Comparison of ENCODE assay signal across 15 cellular contexts in genomic region chr9:91150273-91151013, GRCh38.
DNase-seq lines count a peak whose midpoint lies in the region; ATAC-seq, FAIRE-seq and TF ChIP-seq lines count a peak whose summit lies in the region.
"Had no signal": no experiment of that assay in that cellular context is flagged by ENCODE, and none has a peak within 500 bp of the region (broad histone marks: within the 10 kb centered on the region; RNA-seq: fewer than 3 reads in every experiment).

No MANE protein-coding gene starts in this region.

- H3K9ac ChIP-seq in Loucy (ENCODE audit: low read depth, low read length, poor library complexity, severe bottlenecking) (peak overlapping the region; percentile 70), K562 (ENCODE audit: insufficient read depth in 1 of 2, low read depth in 2 of 2, low read length in 2 of 2) (no peak overlapping the region)

- H3K4me1 ChIP-seq in Loucy (ENCODE audit: insufficient read depth, low read length, poor library complexity, severe bottlenecking): peaks cover 64% of the 10 kb centered on the region
- no peaks in the 10 kb centered on the region for H3K4me1 ChIP-seq in K562 (replicated peaks in 1 of 2; ENCODE audit: control insufficient read depth in 2 of 2, insufficient read depth in 2 of 2, low read length in 2 of 2)
- H3K4me1 ChIP-seq in spleen: peaks cover 0 to 54% (median 35%) of the 10 kb centered on the region in 6 donors

- peaks cover 6% of the 10 kb centered on the region; the same call in 1 of the 2 replicates for H3F3A ChIP-seq in Loucy (ENCODE audit: low read depth)

- DNase-seq in K562 (ENCODE audit: extremely low read depth in 1 of 4, low spot score in 3 of 4) (no peak), spleen (no peak), T-helper 9 cell (no peak), H7 (no peak), NCI-H187 (lab: John Stamatoyannopoulos, UW) (no peak)
- no peak for DNase-seq in effector CD4-positive, alpha-beta T cell
- DNase-seq: endodermal cell, NCI-H1105, NCI-H446 treated with DMSO at 0.1 percent for 48 hours had no signal

- in situ Hi-C loops in K562 (cut with MboI): no loop called here

- H3K27ac ChIP-seq in K562 (ENCODE audit: extremely low read depth, low read depth, low read length): no peak overlapping the region
- peak overlapping the region in 7 of 8 donors; percentile 24 to 86 (median 62) for H3K27ac ChIP-seq in spleen

- H3K79me2 ChIP-seq in Loucy (ENCODE audit: insufficient read depth, low read length) (no peaks in the 10 kb centered on the region), K562 (ENCODE audit: control insufficient read depth, insufficient read depth, low read length) (no peaks in the 10 kb centered on the region)

- H3K9me2 ChIP-seq in Loucy (replicated peaks; ENCODE audit: low read depth, low read length): no peaks in the 10 kb centered on the region

- H3K36me3 ChIP-seq in Loucy (ENCODE audit: insufficient read depth, low read length) (no peaks in the 10 kb centered on the region), K562 (ENCODE audit: control insufficient read depth, insufficient read depth, low read length) (no peaks in the 10 kb centered on the region), spleen (no peaks in the 10 kb centered on the region), H7 (replicated peaks; ENCODE audit: control insufficient read depth, insufficient read depth, low read length) (no peaks in the 10 kb centered on the region)

- no peaks in the 10 kb centered on the region for H3K27me3 ChIP-seq in Loucy (ENCODE audit: insufficient read depth, low read length, poor library complexity, severe bottlenecking)
- H3K27me3 ChIP-seq in K562 (ENCODE audit: control insufficient read depth in 2 of 2, insufficient read depth in 2 of 2, low read length in 2 of 2): no peaks in the 10 kb centered on the region
- H3K27me3 ChIP-seq in spleen (replicated peaks in 1 of 7): no peaks in the 10 kb centered on the region
- H3K27me3 ChIP-seq in H7 (ENCODE audit: control insufficient read depth, insufficient read depth, low read length): no peaks in the 10 kb centered on the region

- peaks cover 13% of the 10 kb centered on the region; the same call in 1 of the 2 replicates for H3K9me3 ChIP-seq in Loucy (ENCODE audit: insufficient read depth, low read depth, low read length)
- H3K9me3 ChIP-seq in K562 (replicated peaks; ENCODE audit: control insufficient read depth, insufficient read depth, low read depth, low read length): no peaks in the 10 kb centered on the region
- H3K9me3 ChIP-seq in spleen: peaks cover 0 to 8% (median 0%) of the 10 kb centered on the region in 8 donors

- no peak for TF ChIP-seq RAD21 in K562 (CRISPR knock-in tag; conservative IDR thresholded peaks at IDR 0.05 in 1 of 2, IDR thresholded peaks at IDR 0.05 in 1 of 2)

- no TSS peak for BruUV-seq in K562 (replicated peaks; lab: Mats Ljungman, UMichigan)

- H3K9me1 ChIP-seq in K562 (ENCODE audit: control insufficient read depth, insufficient read depth, low read length): no peaks in the 10 kb centered on the region

- H2AFZ ChIP-seq in Loucy (ENCODE audit: low read length): no peak overlapping the region
- no peak overlapping the region for H2AFZ ChIP-seq in K562 (ENCODE audit: low read depth, low read length)

- POLR2A ChIA-PET in K562 (lab: Yijun Ruan, JAX): interaction anchor here (0.6 to 1.4 kb wide), 2 partner anchors 23 to 30 kb away, joined by 3 read pairs; no protein-coding TSS in a partner anchor

- WGBS in K562 (ENCODE audit: insufficient coverage, low coverage, missing lambda C conversion rate): 33% methylated on average over 3 of the region's 3 CpGs
- WGBS in spleen, 5 donors: 68 to 74% (median 72%) methylated on average over 3 of the region's 3 CpGs

- TF ChIP-seq POLR2A in K562 (conservative IDR thresholded peaks at IDR 0.05): no peak
- no peak for TF ChIP-seq POLR2A in spleen (IDR thresholded peaks at IDR 0.05)

- intact Hi-C loops in K562 (cut with micrococcal nuclease) (no loop called here), spleen (cut with DNase I; ENCODE audit: low total_unique reads) (no loop called here)

- peak overlapping the region; percentile 17; the same call in 1 of the 2 replicates for H3K4me3 ChIP-seq in GM08714 (ENCODE audit: low read length)
- H3K4me3 ChIP-seq in Loucy (ENCODE audit: low read length, poor library complexity, severe bottlenecking): peak overlapping the region; percentile 56
- H3K4me3 ChIP-seq in K562: no peak overlapping the region
- H3K4me3 ChIP-seq in spleen: no peak overlapping the region
- no peak overlapping the region for H3K4me3 ChIP-seq in H7 (ENCODE audit: insufficient read depth, low read depth, low read length)

- TF ChIP-seq CTCF in Loucy (conservative IDR thresholded peaks at IDR 0.05; ENCODE audit: low read length): no peak
- TF ChIP-seq CTCF in K562 (IDR thresholded peaks at IDR 0.05 in 2 of 3, conservative IDR thresholded peaks at IDR 0.05 in 1 of 3; ENCODE audit: insufficient read depth in 2 of 3, low read depth in 1 of 3, low read length in 3 of 3): no peak
- TF ChIP-seq CTCF in spleen (IDR thresholded peaks at IDR 0.05 in 8 of 11, conservative IDR thresholded peaks at IDR 0.05 in 3 of 11): no peak

- CTCF ChIA-PET in K562 (lab: Yijun Ruan, JAX; ENCODE audit: low intra/inter-chr PET ratio): no interaction called here

- no peak for FAIRE-seq in K562 (lab: Jason Lieb, UNC)
- FAIRE-seq: frontal cortex, HTR-8/SVneo, keratinocyte had no signal

- no peak for TF ChIP-seq EP300 in K562 (IDR thresholded peaks at IDR 0.05; ENCODE audit: low read length)

- peak overlapping the region; percentile 77 for H3K4me2 ChIP-seq in Loucy (ENCODE audit: low read depth, low read length, poor library complexity, severe bottlenecking)
- no peak overlapping the region for H3K4me2 ChIP-seq in K562 (ENCODE audit: insufficient read depth, low read length)

- no peak for ATAC-seq in K562
- ATAC-seq: Panc1 had no signal

- no peaks in the 10 kb centered on the region for H4K20me1 ChIP-seq in Loucy (ENCODE audit: insufficient read depth, low read length, poor library complexity, severe bottlenecking)
- no peaks in the 10 kb centered on the region for H4K20me1 ChIP-seq in K562 (replicated peaks; ENCODE audit: control insufficient read depth, insufficient read depth, low read length)

Comparison
In these comparisons a context has a peak if more than half of its experiments do, and no peak if none do; other contexts are left out.
1. H3K4me3 ChIP-seq: peak in GM08714 (single experiment) and Loucy (single experiment); none in K562 (single experiment), spleen (0 of 8) and H7 (single experiment).